In genomic region chr20:40945189-40945588, GRCh38 we compare ENCODE assay signal across 15 cellular contexts.
DNase-seq lines count a peak whose midpoint lies in the region; ATAC-seq, FAIRE-seq and TF ChIP-seq lines count a peak whose summit lies in the region.
"Had no signal": no experiment of that assay in that cellular context is flagged by ENCODE, and none has a peak within 500 bp of the region (broad histone marks: within the 10 kb centered on the region; RNA-seq: fewer than 3 reads in every experiment).

No MANE protein-coding gene starts in this region.

- DNase-seq in HepG2 (ENCODE audit: low spot score), result no peak
- no peak for DNase-seq in progenitor cell of endocrine pancreas (ENCODE audit: low spot score, unreplicated experiment)
- DNase-seq in ACHN, result no peak
- no peak for DNase-seq in SW 1271 (lab: John Stamatoyannopoulos, UW)
- no peak for DNase-seq in activated CD4-positive, alpha-beta T cell treated with anti-CD3 and anti-CD28 coated beads, Interleukin-2, amount 10 ng/mL, durations not matched to agents 7 days and 5 days
- DNase-seq: CD4-positive, alpha-beta memory T cell; NCI-H2029; NCI-H2171 had no signal

- H2AFZ ChIP-seq in Loucy (ENCODE audit: low read length), result no peak overlapping the region
- no peak overlapping the region for H2AFZ ChIP-seq in HepG2 (ENCODE audit: low read length)

- TF ChIP-seq EP300 in HepG2 (IDR thresholded peaks at IDR 0.05; ENCODE audit: low read depth in 2 of 2, low read length in 2 of 2) (no peak), HepG2 (CRISPR knock-in tag; IDR thresholded peaks at IDR 0.05; ENCODE audit: borderline replicate concordance) (no peak)

- H3K4me1 Mint-ChIP-seq in progenitor cell of endocrine pancreas (ENCODE audit: low read depth), result no peaks in the 10 kb centered on the region
- H3K4me1 Mint-ChIP-seq in activated CD4-positive, alpha-beta T cell treated with anti-CD3 and anti-CD28 coated beads, Interleukin-2, amount 10 ng/mL, durations not matched to agents 7 days and 5 days, result no peaks in the 10 kb centered on the region
- H3K4me1 Mint-ChIP-seq: CD4-positive, alpha-beta memory T cell had no signal

- H3K27me3 Mint-ChIP-seq in progenitor cell of endocrine pancreas, result peaks cover 40% of the 10 kb centered on the region
- H3K27me3 Mint-ChIP-seq in activated CD4-positive, alpha-beta T cell treated with anti-CD3 and anti-CD28 coated beads, Interleukin-2, amount 10 ng/mL, durations not matched to agents 7 days and 5 days, result peaks cover 2% of the 10 kb centered on the region

- no peak for TF ChIP-seq RAD21 in HepG2 (CRISPR knock-in tag; IDR thresholded peaks at IDR 0.05)

- H3K4me2 ChIP-seq in DOHH2 (ENCODE audit: low read length) (peak overlapping the region; percentile 23), Loucy (ENCODE audit: low read depth, low read length, poor library complexity, severe bottlenecking) (peak overlapping the region; percentile 9), HepG2 (ENCODE audit: low read depth, low read length) (no peak overlapping the region)

- H3K9me2 ChIP-seq in DOHH2 (replicated peaks; ENCODE audit: control insufficient read depth, low read length) (no peaks in the 10 kb centered on the region), Loucy (replicated peaks; ENCODE audit: low read depth, low read length) (no peaks in the 10 kb centered on the region)

- intact Hi-C loops in HepG2 (cut with micrococcal nuclease; ENCODE audit: unreplicated experiment), result loop anchor here (5.0 kb wide), 2 partner anchors 678 to 783 kb away; no protein-coding TSS in a partner anchor

- H3K4me3 ChIP-seq in DOHH2 (ENCODE audit: low read length), result no peak overlapping the region; the same call in 1 of the 2 replicates
- no peak overlapping the region for H3K4me3 ChIP-seq in Loucy (ENCODE audit: low read length, poor library complexity, severe bottlenecking)
- no peak overlapping the region for H3K4me3 ChIP-seq in HepG2 (replicated peaks in 1 of 3; ENCODE audit: insufficient read depth in 1 of 3, low read depth in 2 of 3, low read length in 3 of 3)
- H3K4me3 ChIP-seq: K562, SJSA1 had no signal

- peak; percentile 66 for ATAC-seq in HepG2

- H3K27me3 ChIP-seq in DOHH2 (ENCODE audit: control insufficient read depth, low read length) (no peaks in the 10 kb centered on the region), Loucy (ENCODE audit: insufficient read depth, low read length, poor library complexity, severe bottlenecking) (no peaks in the 10 kb centered on the region), HepG2 (ENCODE audit: control insufficient read depth in 1 of 2, insufficient read depth in 2 of 2, low read length in 2 of 2) (peaks cover 0 to 13% of the 10 kb centered on the region in 2 experiments; a peak in 2 of 5 replicates)
- H3K27me3 ChIP-seq: SJSA1 had no signal

- POLR2A ChIA-PET in HepG2 (lab: Yijun Ruan, JAX), result no interaction called here
- POLR2A ChIA-PET in activated CD4-positive, alpha-beta T cell treated with anti-CD3 and anti-CD28 coated beads, Interleukin-2, amount 10 ng/mL, durations not matched to agents 7 days and 5 days (lab: Charles Lee), result no interaction called here

- no peak for TF ChIP-seq POLR2A in HepG2 (IDR thresholded peaks at IDR 0.05; ENCODE audit: insufficient read depth in 1 of 2, low read depth in 2 of 2, low read length in 2 of 2)

- H3K27ac Mint-ChIP-seq in progenitor cell of endocrine pancreas, result peak overlapping the region; percentile 37
- no peak overlapping the region for H3K27ac Mint-ChIP-seq in activated CD4-positive, alpha-beta T cell treated with anti-CD3 and anti-CD28 coated beads, Interleukin-2, amount 10 ng/mL, durations not matched to agents 7 days and 5 days
- H3K27ac Mint-ChIP-seq: CD4-positive, alpha-beta memory T cell had no signal

- H3K27ac ChIP-seq in DOHH2 (ENCODE audit: low read depth, low read length), result peak overlapping the region; percentile 30
- no peak overlapping the region for H3K27ac ChIP-seq in HepG2 (ENCODE audit: extremely low read length, insufficient read depth, low read length)
- H3K27ac ChIP-seq: SJSA1 had no signal

- WGBS in HepG2 (ENCODE audit: low lambda C conversion rate), result 4% methylated on average over 5 of the region's 5 CpGs

- H4K20me1 ChIP-seq in DOHH2 (ENCODE audit: control insufficient read depth, insufficient read depth, low read depth, low read length), result no peaks in the 10 kb centered on the region
- H4K20me1 ChIP-seq in Loucy (ENCODE audit: insufficient read depth, low read length, poor library complexity, severe bottlenecking), result no peaks in the 10 kb centered on the region
- no peaks in the 10 kb centered on the region for H4K20me1 ChIP-seq in HepG2 (ENCODE audit: insufficient read depth, low read length)

- CTCF ChIA-PET in HepG2 (lab: Yijun Ruan, JAX; ENCODE audit: low intra/inter-chr PET ratio, low total read pairs), result interaction anchor here (1.8 to 2.1 kb wide), 2 partner anchors 148 to 204 kb away, joined by 11 to 16 read pairs; no protein-coding TSS in a partner anchor
- CTCF ChIA-PET in activated CD4-positive, alpha-beta T cell treated with anti-CD3 and anti-CD28 coated beads, Interleukin-2, amount 10 ng/mL, durations not matched to agents 7 days and 5 days (lab: Charles Lee), result no interaction called here

- H3K4me3 Mint-ChIP-seq in progenitor cell of endocrine pancreas (ENCODE audit: low read depth), result no peak overlapping the region
- no peak overlapping the region for H3K4me3 Mint-ChIP-seq in activated CD4-positive, alpha-beta T cell treated with anti-CD3 and anti-CD28 coated beads, Interleukin-2, amount 10 ng/mL, durations not matched to agents 7 days and 5 days
- H3K4me3 Mint-ChIP-seq: CD4-positive, alpha-beta memory T cell had no signal

- TF ChIP-seq CTCF in DOHH2 (IDR thresholded peaks at IDR 0.05; ENCODE audit: low read depth, low read length, poor library complexity, severe bottlenecking) (peak; percentile 13), Loucy (conservative IDR thresholded peaks at IDR 0.05; ENCODE audit: low read length) (no peak), HepG2 (CRISPR knock-in tag; IDR thresholded peaks at IDR 0.05) (0 out of 2 replicates have a peak, but pooled peaks have one; percentile 10), progenitor cell of endocrine pancreas (IDR thresholded peaks at IDR 0.05; ENCODE audit: unreplicated experiment) (no peak)

- H3K79me2 ChIP-seq in DOHH2 (ENCODE audit: control insufficient read depth, low read length), result no peaks in the 10 kb centered on the region
- no peaks in the 10 kb centered on the region for H3K79me2 ChIP-seq in Loucy (ENCODE audit: insufficient read depth, low read length)
- H3K79me2 ChIP-seq in HepG2 (ENCODE audit: insufficient read depth, low read length), result no peaks in the 10 kb centered on the region

- H3K9me3 ChIP-seq in DOHH2 (ENCODE audit: control insufficient read depth, insufficient read depth, low read length) (no peaks in the 10 kb centered on the region), Loucy (ENCODE audit: insufficient read depth, low read depth, low read length) (no peaks in the 10 kb centered on the region), HepG2 (ENCODE audit: low read length) (no peaks in the 10 kb centered on the region)
- H3K9me3 ChIP-seq: Caco-2, SJSA1 had no signal

- H3K36me3 ChIP-seq in DOHH2 (ENCODE audit: control insufficient read depth, low read length) (peaks cover 7% of the 10 kb centered on the region; the same call in 1 of the 2 replicates), Loucy (ENCODE audit: insufficient read depth, low read length) (no peaks in the 10 kb centered on the region), HepG2 (replicated peaks in 1 of 2; ENCODE audit: control insufficient read depth in 1 of 2, insufficient read depth in 2 of 2, low read length in 2 of 2) (no peaks in the 10 kb centered on the region)
- H3K36me3 ChIP-seq: SJSA1 had no signal

- BruUV-seq in HepG2 (replicated peaks; lab: Mats Ljungman, UMichigan), result no TSS peak

- in situ Hi-C loops in HepG2 (cut with HindIII; ENCODE audit: extremely low pct_ligation_motif_present, low pct_unique_long_range_greater_than_20kb) (no loop called here), ACHN (cut with HindIII; ENCODE audit: low pct_ligation_motif_present, low pct_unique_long_range_greater_than_20kb, low sequenced_read_pairs) (no loop called here)

- H3K9ac ChIP-seq in Loucy (ENCODE audit: low read depth, low read length, poor library complexity, severe bottlenecking) (peak overlapping the region; percentile 19), HepG2 (ENCODE audit: insufficient read depth, low read depth, low read length) (no peak overlapping the region)

- peak; percentile 26 for FAIRE-seq in HepG2 (lab: Jason Lieb, UNC)
- FAIRE-seq: GM18507, H54 had no signal

- H3K36me3 Mint-ChIP-seq in progenitor cell of endocrine pancreas (ENCODE audit: insufficient read depth), result no peaks in the 10 kb centered on the region
- H3K36me3 Mint-ChIP-seq in activated CD4-positive, alpha-beta T cell treated with anti-CD3 and anti-CD28 coated beads, Interleukin-2, amount 10 ng/mL, durations not matched to agents 7 days and 5 days (ENCODE audit: low read depth), result no peaks in the 10 kb centered on the region
- H3K36me3 Mint-ChIP-seq: CD4-positive, alpha-beta memory T cell had no signal

- H3K9me3 Mint-ChIP-seq in progenitor cell of endocrine pancreas (ENCODE audit: low read depth), result no peaks in the 10 kb centered on the region
- no peaks in the 10 kb centered on the region for H3K9me3 Mint-ChIP-seq in activated CD4-positive, alpha-beta T cell treated with anti-CD3 and anti-CD28 coated beads, Interleukin-2, amount 10 ng/mL, durations not matched to agents 7 days and 5 days
- H3K9me3 Mint-ChIP-seq: CD4-positive, alpha-beta memory T cell had no signal

- H3F3A ChIP-seq in DOHH2 (ENCODE audit: control insufficient read depth, insufficient read depth), result peaks cover 35% of the 10 kb centered on the region
- no peaks in the 10 kb centered on the region for H3F3A ChIP-seq in Loucy (ENCODE audit: low read depth)

- H3K4me1 ChIP-seq in DOHH2 (ENCODE audit: control insufficient read depth, low read length) (peaks cover 64% of the 10 kb centered on the region), Loucy (ENCODE audit: insufficient read depth, low read length, poor library complexity, severe bottlenecking) (peaks cover 76% of the 10 kb centered on the region), HepG2 (ENCODE audit: insufficient read depth, low read length) (peaks cover 11% of the 10 kb centered on the region)
- H3K4me1 ChIP-seq: SJSA1 had no signal

Comparison
In these comparisons a context has a peak if more than half of its experiments do, and no peak if none do; other contexts are left out.
1. CTCF ChIP-seq: peak in DOHH2 (single experiment) and HepG2 (single experiment); none in Loucy (single experiment) and progenitor cell of endocrine pancreas (single experiment).